8 cellular contexts compared by ENCODE assay signal in genomic region chr19:55117636-55118391, GRCh38. TPM values are rescaled to one million over a fixed set of nuclear protein-coding genes. Genes with fewer than 3 reads are reported as not detected.
DNase-seq lines count a peak whose midpoint lies in the region; ATAC-seq and TF ChIP-seq lines count a peak whose summit lies in the region.

Gene PPP1R12C, minus strand, starts transcription at chr19:55117637. Its CDS starts 94 bp downstream, at chr19:55117543.

- no peaks in the 10 kb centered on the region for H3K27me3 ChIP-seq in OCI-LY3 (ENCODE audit: low read depth, low read length)

- H3K4me1 Mint-ChIP-seq in Calu3 (ENCODE audit: low read depth, unreplicated experiment): peaks cover 22% of the 10 kb centered on the region
- peaks cover 23% of the 10 kb centered on the region for H3K4me1 Mint-ChIP-seq in endothelial cell (ENCODE audit: unreplicated experiment)
- H3K4me1 Mint-ChIP-seq in mesothelial cell of epicardium: peaks cover 35% of the 10 kb centered on the region

- peaks cover 50% of the 10 kb centered on the region for H3K79me2 ChIP-seq in OCI-LY3 (ENCODE audit: low read length)

- H3K27ac ChIP-seq in OCI-LY3 (ENCODE audit: low read length): peak within 1 kb of the TSS; percentile 31

- H3K4me3 Mint-ChIP-seq in Calu3 (ENCODE audit: low read depth, unreplicated experiment) (peak within 1 kb of the TSS; percentile 83), endothelial cell (ENCODE audit: unreplicated experiment) (peak within 1 kb of the TSS; percentile 97), mesothelial cell of epicardium (peak within 1 kb of the TSS; percentile 93)

- no peaks in the 10 kb centered on the region for H3K9me3 ChIP-seq in OCI-LY3 (ENCODE audit: insufficient read depth, low read length)

- H2AFZ ChIP-seq in OCI-LY3 (ENCODE audit: low read depth, low read length): peak within 1 kb of the TSS; percentile 73

- H3K36me3 ChIP-seq in OCI-LY3 (replicated peaks; ENCODE audit: low read depth, low read length): no peaks in the 10 kb centered on the region

- CTCF ChIA-PET in Calu3 (lab: Charles Lee): interaction anchor here (0.6 to 1.4 kb wide), 5 partner anchors 8 to 372 kb away, joined by 3 to 9 read pairs (median 3); partner anchors contain the start of gene DNAAF3

- peaks cover 6% of the 10 kb centered on the region for H3K27me3 Mint-ChIP-seq in Calu3 (ENCODE audit: unreplicated experiment)
- peaks cover 22% of the 10 kb centered on the region for H3K27me3 Mint-ChIP-seq in endothelial cell (ENCODE audit: unreplicated experiment)
- peaks cover 19% of the 10 kb centered on the region for H3K27me3 Mint-ChIP-seq in mesothelial cell of epicardium (ENCODE audit: low read depth)

- peak; percentile 74 for ATAC-seq in GM21515 (IDR thresholded peaks at IDR 0.05; ENCODE audit: unreplicated experiment)

- peaks cover 29% of the 10 kb centered on the region for H3K4me1 ChIP-seq in OCI-LY3 (ENCODE audit: low read length)

- no peaks in the 10 kb centered on the region for H3K9me3 Mint-ChIP-seq in Calu3 (ENCODE audit: low read depth, unreplicated experiment)
- no peaks in the 10 kb centered on the region for H3K9me3 Mint-ChIP-seq in endothelial cell (ENCODE audit: unreplicated experiment)
- no peaks in the 10 kb centered on the region for H3K9me3 Mint-ChIP-seq in mesothelial cell of epicardium

- H4K20me1 ChIP-seq in OCI-LY3 (ENCODE audit: insufficient read depth, low read length): peaks cover 39% of the 10 kb centered on the region

- BruUV-seq in Calu3 (replicated peaks; lab: Mats Ljungman, UMichigan): TSS peak; percentile 91

- H3K36me3 Mint-ChIP-seq in Calu3 (ENCODE audit: insufficient read depth, unreplicated experiment) (peaks cover 28% of the 10 kb centered on the region), endothelial cell (ENCODE audit: low read depth, unreplicated experiment) (peaks cover 14% of the 10 kb centered on the region), mesothelial cell of epicardium (no peaks in the 10 kb centered on the region)

- intact Hi-C loops in Calu3 (cut with micrococcal nuclease; ENCODE audit: unreplicated experiment): loop anchor here (2.0 kb wide), 1 partner anchor 55 kb away; the partner anchor contains the start of gene RDH13

- H3K27ac Mint-ChIP-seq in Calu3 (ENCODE audit: unreplicated experiment) (peak within 1 kb of the TSS; percentile 84), endothelial cell (ENCODE audit: unreplicated experiment) (peak within 1 kb of the TSS; percentile 90), mesothelial cell of epicardium (peak within 1 kb of the TSS; percentile 98)

- DNase-seq in Calu3: peak; percentile 99
- peak; percentile 98 for DNase-seq in HuH-7 (ENCODE audit: low spot score)
- DNase-seq in activated CD8-positive, alpha-beta memory T cell treated with anti-CD3 and anti-CD28 coated beads, Interleukin-2, amount 50 U/mL, for 48 hours: peak; percentile 97
- peak; percentile 91 for DNase-seq in endothelial cell (ENCODE audit: low spot score)
- peak; percentile 89 to 92 for DNase-seq in mesothelial cell of epicardium (ENCODE audit: low spot score in 2 of 2, unreplicated experiment in 2 of 2)
- DNase-seq in stimulated activated CD8-positive, alpha-beta memory T cell treated with anti-CD3 and anti-CD28 coated beads, Interleukin-15, amount 100 ng/mL, for 48 hours (ENCODE audit: low read depth in 2 of 2): peak; percentile 96 to 98

- peak within 1 kb of the TSS; percentile 93 for H3K4me2 ChIP-seq in OCI-LY3 (ENCODE audit: low read length)

- TF ChIP-seq CTCF in Calu3 (IDR thresholded peaks at IDR 0.05; ENCODE audit: unreplicated experiment) (no peak), OCI-LY3 (IDR thresholded peaks at IDR 0.05; ENCODE audit: low read depth, low read length) (no peak), endothelial cell (IDR thresholded peaks at IDR 0.05; ENCODE audit: unreplicated experiment) (no peak), mesothelial cell of epicardium (IDR thresholded peaks at IDR 0.05; ENCODE audit: unreplicated experiment) (no peak)

- H3K9ac ChIP-seq in OCI-LY3 (ENCODE audit: low read length): peak within 1 kb of the TSS; percentile 89

- H3K4me3 ChIP-seq in OCI-LY3 (ENCODE audit: low read length): peak within 1 kb of the TSS; percentile 94

RNA-seq across cellular contexts. Expression of gene PPP1R12C, which starts in this region (rescaled TPM):
- total RNA-seq in Calu3 (2022) (140 and 151 TPM in 2 replicates), endothelial cell (ENCODE audit: unreplicated experiment) (136 TPM), mesothelial cell of epicardium (100 to 111 TPM (median 109 TPM) in 3 replicates)

Comparison
In these comparisons a context has a peak if more than half of its experiments do, and no peak if none do; other contexts are left out.
1. Peak in every context shown above with its lines: DNase-seq, ATAC-seq, H3K4me3 ChIP-seq and H3K27ac ChIP-seq.